Comparison of ENCODE assay signal across 9 cellular contexts in the genomic region with DNA sequence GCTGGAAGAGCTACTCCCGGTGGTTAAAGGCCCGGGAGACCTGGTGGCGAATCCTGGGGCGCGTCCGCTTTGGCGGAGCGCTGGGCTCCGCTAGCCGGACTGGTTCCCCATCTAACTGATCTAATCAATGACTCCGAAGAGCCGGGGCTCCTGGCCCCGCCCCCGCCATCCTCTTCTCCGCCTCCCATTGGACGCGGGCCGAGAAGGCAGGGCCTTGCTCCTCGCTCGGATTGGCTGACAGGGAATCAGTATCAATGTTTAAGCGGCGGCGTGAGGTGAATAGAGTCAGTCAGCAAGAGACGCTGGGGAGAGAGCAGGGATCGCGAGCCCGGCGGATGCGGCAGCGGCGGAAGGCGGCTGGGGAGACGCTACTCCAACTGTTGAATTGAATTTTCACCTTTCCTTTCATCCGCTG. TPM values are rescaled to one million over a fixed set of nuclear protein-coding genes. Genes with fewer than 3 reads are reported as not detected.
DNase-seq lines count a peak whose midpoint lies in the region; TF ChIP-seq lines count a peak whose summit lies in the region.
"Had no signal": no experiment of that assay in that cellular context is flagged by ENCODE, and none has a peak within 500 bp of the region (broad histone marks: within the 10 kb centered on the region; RNA-seq: fewer than 3 reads in every experiment).

No MANE protein-coding gene starts in this region.

- no peak overlapping the region for H3K9ac ChIP-seq in adipocyte (ENCODE audit: low read length)

- peaks cover 68% of the 10 kb centered on the region for H3K27me3 ChIP-seq in adipocyte (replicated peaks; ENCODE audit: control insufficient read depth, insufficient read depth, low read length)
- peaks cover 36% of the 10 kb centered on the region for H3K27me3 ChIP-seq in cardiac muscle cell

- H3K27ac ChIP-seq in cardiac muscle cell, result no peak overlapping the region
- H3K27ac ChIP-seq: C4-2B had no signal

- DNase-seq in activated CD4-positive, alpha-beta T cell treated with anti-CD3 and anti-CD28 coated beads for 48 hours, result peak; percentile 60
- DNase-seq in activated CD4-positive, alpha-beta T cell treated with anti-CD3 and anti-CD28 coated beads for 1 hour, result no peak
- DNase-seq in NCI-H2196 (lab: John Stamatoyannopoulos, UW; ENCODE audit: unreplicated experiment) (peak; percentile 75), adipocyte (ENCODE audit: low read depth) (peak; percentile 66), cardiac muscle cell (ENCODE audit: low read depth in 1 of 2, low spot score in 1 of 2) (peak; percentile 84 to 97), occipital lobe (lab: John Stamatoyannopoulos, UW) (peak; percentile 99), GM19240 (ENCODE audit: insufficient read length, low spot score) (no peak), NOMO-1 (lab: John Stamatoyannopoulos, UW; ENCODE audit: unreplicated experiment in 2 of 2) (no peak)

- H3K9me3 ChIP-seq in adipocyte (ENCODE audit: control insufficient read depth, low read length) (peaks cover 11% of the 10 kb centered on the region), cardiac muscle cell (ENCODE audit: low read depth) (no peaks in the 10 kb centered on the region)

- H3K36me3 ChIP-seq in adipocyte (ENCODE audit: control insufficient read depth, insufficient read depth, low read length, severe bottlenecking), result no peaks in the 10 kb centered on the region
- no peaks in the 10 kb centered on the region for H3K36me3 ChIP-seq in cardiac muscle cell

- H3K4me3 ChIP-seq in adipocyte (ENCODE audit: low read length) (peak overlapping the region; percentile 79), cardiac muscle cell (peak overlapping the region; percentile 71)

- TF ChIP-seq CTCF in cardiac muscle cell (IDR thresholded peaks at IDR 0.05; ENCODE audit: low read depth, low read length), result no peak

- H3K4me1 ChIP-seq in adipocyte (ENCODE audit: control insufficient read depth, insufficient read depth, low read length) (peaks cover 31% of the 10 kb centered on the region), cardiac muscle cell (ENCODE audit: low read depth) (no peaks in the 10 kb centered on the region)

RNA-seq across cellular contexts. Expression of a gene that starts 1.7 kb away (rescaled TPM):
- total RNA-seq in cardiac muscle cell, result 9.6 and 11.1 TPM in 2 replicates
- 0.86 and 1.4 TPM in 2 replicates for polyA plus RNA-seq in cardiac muscle cell
- total RNA-seq in occipital lobe, result 21.1 TPM

Comparison
In these comparisons a context has a peak if more than half of its experiments do, and no peak if none do; other contexts are left out.
1. DNase-seq: peak in activated CD4-positive, alpha-beta T cell treated with anti-CD3 and anti-CD28 coated beads for 48 hours (single experiment), NCI-H2196 (single experiment), adipocyte (single experiment), cardiac muscle cell (2 of 2) and occipital lobe (single experiment); none in activated CD4-positive, alpha-beta T cell treated with anti-CD3 and anti-CD28 coated beads for 1 hour (single experiment), GM19240 (single experiment) and NOMO-1 (0 of 2).